Comparison of ENCODE assay signal across 9 cellular contexts in genomic region chr14:71355324-71356201, GRCh38. TPM values are rescaled to one million over a fixed set of nuclear protein-coding genes. Genes with fewer than 3 reads are reported as not detected.
A peak's percentile ranks its signal among the peaks of the same experiment; 100 is the strongest.
DNase-seq lines count a peak whose midpoint lies in the region; ATAC-seq, FAIRE-seq and TF ChIP-seq lines count a peak whose summit lies in the region.
"Had no signal": no experiment of that assay in that cellular context is flagged by ENCODE, and none has a peak within 500 bp of the region (broad histone marks: within the 10 kb centered on the region; RNA-seq: fewer than 3 reads in every experiment).

No MANE protein-coding gene starts in this region.

- peak overlapping the region; percentile 26 for H3K27ac Mint-ChIP-seq in activated naive CD8-positive, alpha-beta T cell treated with anti-CD3 and anti-CD28 coated beads, Interleukin-2, amount 10 ng/mL, durations not matched to agents 7 days and 5 days
- no peak overlapping the region for H3K27ac Mint-ChIP-seq in activated naive CD8-positive, alpha-beta T cell treated with anti-CD3 and anti-CD28 coated beads for 36 hours
- no peak overlapping the region for H3K27ac Mint-ChIP-seq in Caco-2 (ENCODE audit: unreplicated experiment)

- 19% methylated on average over 5 of the region's 5 CpGs for WGBS in GM12878 (ENCODE audit: insufficient coverage, insufficient replicate concordance, low lambda C conversion rate, missing lambda C conversion rate)

- H3K27ac ChIP-seq in GM12878 (ENCODE audit: control insufficient read depth, insufficient read depth) = peak overlapping the region; percentile 52

- H3K79me2 ChIP-seq in GM12878 (ENCODE audit: control insufficient read depth, insufficient read depth, low read length) = peaks cover 88% of the 10 kb centered on the region

- peak overlapping the region; percentile 44 for H3K4me2 ChIP-seq in GM12878 (ENCODE audit: control insufficient read depth, insufficient read depth)

- no peaks in the 10 kb centered on the region for H4K20me1 ChIP-seq in GM12878 (ENCODE audit: control insufficient read depth, insufficient read depth)

- CTCF ChIA-PET in GM12878 (lab: Yijun Ruan, JAX) = interaction anchor here (1.0 to 4.1 kb wide), 6 partner anchors 28 to 500 kb away, joined by 3 to 12 read pairs (median 4); no protein-coding TSS in a partner anchor
- CTCF ChIA-PET in Caco-2 (lab: Charles Lee) = no interaction called here

- H3K27me3 Mint-ChIP-seq in activated naive CD8-positive, alpha-beta T cell treated with anti-CD3 and anti-CD28 coated beads, Interleukin-2, amount 10 ng/mL, durations not matched to agents 7 days and 5 days = no peaks in the 10 kb centered on the region
- H3K27me3 Mint-ChIP-seq in activated naive CD8-positive, alpha-beta T cell treated with anti-CD3 and anti-CD28 coated beads for 36 hours = no peaks in the 10 kb centered on the region
- no peaks in the 10 kb centered on the region for H3K27me3 Mint-ChIP-seq in Caco-2 (ENCODE audit: insufficient read depth, unreplicated experiment)

- H2AFZ ChIP-seq in GM12878 (ENCODE audit: control insufficient read depth, low read depth, low read length) = no peak overlapping the region

- H3K4me1 ChIP-seq in GM12878 (ENCODE audit: control insufficient read depth, insufficient read depth, low read length) (peaks cover 38% of the 10 kb centered on the region), Caco-2 (peaks cover 20% of the 10 kb centered on the region)

- TF ChIP-seq RAD21 in GM12878 (IDR thresholded peaks at IDR 0.05; ENCODE audit: insufficient read depth, low read depth, low read length) = no peak

- peaks cover 65% of the 10 kb centered on the region for H3K36me3 Mint-ChIP-seq in activated naive CD8-positive, alpha-beta T cell treated with anti-CD3 and anti-CD28 coated beads, Interleukin-2, amount 10 ng/mL, durations not matched to agents 7 days and 5 days
- peaks cover 58% of the 10 kb centered on the region for H3K36me3 Mint-ChIP-seq in activated naive CD8-positive, alpha-beta T cell treated with anti-CD3 and anti-CD28 coated beads for 36 hours
- H3K36me3 Mint-ChIP-seq in Caco-2 (ENCODE audit: insufficient read depth, unreplicated experiment) = peaks cover 14% of the 10 kb centered on the region

- BruUV-seq in GM12878 (replicated peaks; lab: Mats Ljungman, UMichigan) (no TSS peak), Caco-2 (replicated peaks; lab: Mats Ljungman, UMichigan) (no TSS peak)

- in situ Hi-C loops in GM12878 (cut with MboI) = no loop called here

- DNase-seq in activated naive CD8-positive, alpha-beta T cell treated with anti-CD3 and anti-CD28 coated beads, Interleukin-2, amount 10 ng/mL, durations not matched to agents 7 days and 5 days = no peak
- no peak for DNase-seq in activated naive CD8-positive, alpha-beta T cell treated with anti-CD3 and anti-CD28 coated beads for 36 hours
- DNase-seq in GM12878 (ENCODE audit: low read depth, low spot score) (no peak), left kidney (ENCODE audit: low read depth, low spot score) (peak; percentile 41), ureter (ENCODE audit: low spot score) (peak; percentile 66), kidney glomerular epithelial cell (lab: John Stamatoyannopoulos, UW) (no peak), Caco-2 (no peak)
- DNase-seq: ACHN had no signal

- POLR2A ChIA-PET in activated naive CD8-positive, alpha-beta T cell treated with anti-CD3 and anti-CD28 coated beads, Interleukin-2, amount 10 ng/mL, durations not matched to agents 7 days and 5 days (lab: Charles Lee) = no interaction called here
- POLR2A ChIA-PET in GM12878 (lab: Charles Lee) (interaction anchor here (0.7 to 3.4 kb wide), 4 partner anchors 10 to 96 kb away, joined by 3 to 21 read pairs (median 4); no protein-coding TSS in a partner anchor), Caco-2 (lab: Charles Lee) (no interaction called here)

- H3K4me1 Mint-ChIP-seq in activated naive CD8-positive, alpha-beta T cell treated with anti-CD3 and anti-CD28 coated beads, Interleukin-2, amount 10 ng/mL, durations not matched to agents 7 days and 5 days = peaks cover 17% of the 10 kb centered on the region
- H3K4me1 Mint-ChIP-seq in activated naive CD8-positive, alpha-beta T cell treated with anti-CD3 and anti-CD28 coated beads for 36 hours = peaks cover 24% of the 10 kb centered on the region
- peaks cover 9% of the 10 kb centered on the region for H3K4me1 Mint-ChIP-seq in Caco-2 (ENCODE audit: low read depth, unreplicated experiment)

- no peak for FAIRE-seq in GM12878 (lab: Jason Lieb, UNC)

- no peak for TF ChIP-seq CTCF in GM12878 (IDR thresholded peaks at IDR 0.05 in 2 of 3, conservative IDR thresholded peaks at IDR 0.05 in 1 of 3; ENCODE audit: control insufficient read depth in 2 of 3, extremely low read depth in 1 of 3, insufficient read depth in 1 of 3, low read depth in 3 of 3, low read length in 3 of 3)
- no peak for TF ChIP-seq CTCF in Caco-2 (IDR thresholded peaks at IDR 0.05; ENCODE audit: insufficient read depth in 1 of 2, low read depth in 1 of 2, low read length in 1 of 2, severe bottlenecking in 1 of 2, unreplicated experiment in 1 of 2)

- TF ChIP-seq POLR2A in GM12878 (IDR thresholded peaks at IDR 0.05; ENCODE audit: low read depth, low read length) = no peak
- TF ChIP-seq POLR2A in GM18505 (IDR thresholded peaks at IDR 0.05; ENCODE audit: borderline replicate concordance, extremely low read depth, insufficient read depth, insufficient read length) = no peak

- no peak for TF ChIP-seq EP300 in GM12878 (IDR thresholded peaks at IDR 0.05; ENCODE audit: borderline replicate concordance in 1 of 2, control insufficient read depth in 1 of 2, low read depth in 2 of 2, low read length in 2 of 2)

- H3K27me3 ChIP-seq in GM12878 (replicated peaks in 1 of 2; ENCODE audit: control insufficient read depth in 2 of 2, insufficient read depth in 2 of 2, low read length in 1 of 2) (no peaks in the 10 kb centered on the region), Caco-2 (replicated peaks; ENCODE audit: control insufficient read depth, insufficient read depth, low read length) (no peaks in the 10 kb centered on the region)

- H3K4me3 ChIP-seq in GM12878 = peak overlapping the region; percentile 20; the same call in 1 of the 2 replicates
- H3K4me3 ChIP-seq in Caco-2 (ENCODE audit: low read depth, low read length) = no peak overlapping the region

- no peak for ATAC-seq in activated naive CD8-positive, alpha-beta T cell treated with anti-CD3 and anti-CD28 coated beads, Interleukin-2, amount 10 ng/mL, durations not matched to agents 7 days and 5 days (ENCODE audit: low read depth)
- ATAC-seq in GM12878 = peak; percentile 45
- ATAC-seq in GM18505 (IDR thresholded peaks at IDR 0.05; ENCODE audit: unreplicated experiment) = no peak

- RAD21 ChIA-PET in GM12878 (lab: Charles Lee; ENCODE audit: unreplicated experiment) = interaction anchor here (0.7 to 11.5 kb wide), 11 partner anchors 26 to 199 kb away, joined by 3 to 128 read pairs (median 4); no protein-coding TSS in a partner anchor

- H3K9ac ChIP-seq in GM12878 (ENCODE audit: control insufficient read depth, insufficient read depth, low read length) = peak overlapping the region; percentile 54; the same call in 1 of the 2 replicates

- H3K36me3 ChIP-seq in GM12878 (ENCODE audit: control insufficient read depth in 2 of 2, insufficient read depth in 2 of 2, low read length in 1 of 2) (peaks cover 5 to 8% of the 10 kb centered on the region in 2 experiments), Caco-2 (ENCODE audit: control insufficient read depth, insufficient read depth, low read length) (no peaks in the 10 kb centered on the region)

- intact Hi-C loops in GM12878 (cut with micrococcal nuclease; ENCODE audit: unreplicated experiment) = loop anchor here (2.0 kb wide), 1 partner anchor 31 kb away; no protein-coding TSS in a partner anchor
- intact Hi-C loops in Caco-2 (cut with micrococcal nuclease; ENCODE audit: unreplicated experiment) = no loop called here

- SMC1A ChIA-PET in GM12878 (lab: Charles Lee; ENCODE audit: uncharacterized antibody, unreplicated experiment) = interaction anchor here (0.6 to 7.0 kb wide), 14 partner anchors 10 to 200 kb away, joined by 3 to 92 read pairs (median 8); no protein-coding TSS in a partner anchor

- peaks cover 23% of the 10 kb centered on the region for H3K9me3 Mint-ChIP-seq in activated naive CD8-positive, alpha-beta T cell treated with anti-CD3 and anti-CD28 coated beads, Interleukin-2, amount 10 ng/mL, durations not matched to agents 7 days and 5 days
- peaks cover 22% of the 10 kb centered on the region for H3K9me3 Mint-ChIP-seq in activated naive CD8-positive, alpha-beta T cell treated with anti-CD3 and anti-CD28 coated beads for 36 hours
- H3K9me3 Mint-ChIP-seq in Caco-2 (ENCODE audit: unreplicated experiment) = no peaks in the 10 kb centered on the region

- H3K9me3 ChIP-seq in GM12878 (replicated peaks; ENCODE audit: control insufficient read depth, insufficient read depth, low read length) (peaks cover 37% of the 10 kb centered on the region), Caco-2 (no peaks in the 10 kb centered on the region)

- no peak overlapping the region for H3K4me3 Mint-ChIP-seq in activated naive CD8-positive, alpha-beta T cell treated with anti-CD3 and anti-CD28 coated beads, Interleukin-2, amount 10 ng/mL, durations not matched to agents 7 days and 5 days
- H3K4me3 Mint-ChIP-seq in activated naive CD8-positive, alpha-beta T cell treated with anti-CD3 and anti-CD28 coated beads for 36 hours = no peak overlapping the region
- no peak overlapping the region for H3K4me3 Mint-ChIP-seq in Caco-2 (ENCODE audit: unreplicated experiment)

RNA-seq across cellular contexts. Expression of gene SIPA1L1, which starts 35.3 kb away (rescaled TPM):
- total RNA-seq in activated naive CD8-positive, alpha-beta T cell treated with anti-CD3 and anti-CD28 coated beads, Interleukin-2, amount 10 ng/mL, durations not matched to agents 7 days and 5 days = 10 to 100 TPM; 45.8 to 48.7 TPM
- total RNA-seq in activated naive CD8-positive, alpha-beta T cell treated with anti-CD3 and anti-CD28 coated beads for 36 hours = 10 to 100 TPM; 39.9 to 42.9 TPM
- total RNA-seq in GM12878 (2013; cell fraction: nucleolus; rRNA removed) = 385 TPM in 2 replicates
- total RNA-seq in GM12878 (2014; rRNA removed) (36.4 and 42.6 TPM in 2 replicates), GM12878 (2014; rRNA removed; fragmentation: Illumina TruSeq; extraction: Trizol) (44.9 and 49.7 TPM in 2 replicates), GM12878 (2021) (78.5 and 79.0 TPM in 2 replicates), ureter (58.2 TPM), Caco-2 (2022) (75.0 and 77.8 TPM in 2 replicates)
- 35.6 TPM for polyA plus RNA-seq in GM12878 (2011; ENCODE audit: low read depth)
- polyA plus RNA-seq in GM12878 (2011; rRNA removed) (42.5 and 53.9 TPM in 2 replicates), GM12878 (2014; fragmentation: Illumina TruSeq; extraction: Trizol) (52.9 and 66.8 TPM in 2 replicates), GM12878 (2014; fragmentation: Nextera tagmentation; extraction: Ambion mirVana) (10 to 100 TPM; 14.3 to 19.7 TPM), GM12878 (2014; rRNA removed) (43.6 and 50.7 TPM in 2 replicates), GM12878 (2016; fragmentation: Nextera tagmentation; extraction: Ambion mirVana) (10 to 100 TPM; 59.1 to 66.2 TPM)
- 66.6 and 71.1 TPM in 2 replicates for polyA plus RNA-seq in GM12878 (2011; cell fraction: cytosol; rRNA removed)
- polyA plus RNA-seq in GM12878 (2011; cell fraction: nucleus; rRNA removed) = 145 and 156 TPM in 2 replicates
- 51.2 and 65.2 TPM in 2 replicates for polyA plus RNA-seq in GM12878 (2012)
- polyA minus RNA-seq in GM12878 (2011; rRNA and poly(A)+ RNA removed) = 121 and 126 TPM in 2 replicates
- 54.1 and 71.3 TPM in 2 replicates for polyA minus RNA-seq in GM12878 (2011; cell fraction: cytosol; rRNA and poly(A)+ RNA removed)
- polyA minus RNA-seq in GM12878 (2011; cell fraction: nucleus; rRNA and poly(A)+ RNA removed) = 105 and 154 TPM in 2 replicates

Comparison
In these comparisons a context has a peak if more than half of its experiments do, and no peak if none do; other contexts are left out.
1. DNase-seq: peak in left kidney (single experiment) and ureter (single experiment); none in activated naive CD8-positive, alpha-beta T cell treated with anti-CD3 and anti-CD28 coated beads, Interleukin-2, amount 10 ng/mL, durations not matched to agents 7 days and 5 days (single experiment), activated naive CD8-positive, alpha-beta T cell treated with anti-CD3 and anti-CD28 coated beads for 36 hours (single experiment), GM12878 (single experiment), kidney glomerular epithelial cell (single experiment) and Caco-2 (0 of 2).